1 cellular context compared by ENCODE assay signal in genomic region chr5:81429986-81430385, GRCh38.
TF ChIP-seq lines count a peak whose summit lies in the region.

No MANE protein-coding gene starts in this region.

TF ChIP-seq in K562, 482 proteins besides CTCF, POLR2A, EP300 and RAD21 (continued from another document):
- no peak for TF ChIP-seq SMARCC2 (IDR thresholded peaks at IDR 0.05; ENCODE audit: low read depth)
- TF ChIP-seq ZBTB33 (CRISPR knock-in tag; IDR thresholded peaks at IDR 0.05), result no peak
- no peak for TF ChIP-seq HNRNPUL1 (IDR thresholded peaks at IDR 0.05; ENCODE audit: low read length)
- TF ChIP-seq SMC3 (conservative IDR thresholded peaks at IDR 0.05; ENCODE audit: insufficient read depth, low read depth, low read length), result no peak
- no peak for TF ChIP-seq PYGO2 (tag; IDR thresholded peaks at IDR 0.05)
